Comparison of ENCODE assay signal across 8 cellular contexts in the genomic region with DNA sequence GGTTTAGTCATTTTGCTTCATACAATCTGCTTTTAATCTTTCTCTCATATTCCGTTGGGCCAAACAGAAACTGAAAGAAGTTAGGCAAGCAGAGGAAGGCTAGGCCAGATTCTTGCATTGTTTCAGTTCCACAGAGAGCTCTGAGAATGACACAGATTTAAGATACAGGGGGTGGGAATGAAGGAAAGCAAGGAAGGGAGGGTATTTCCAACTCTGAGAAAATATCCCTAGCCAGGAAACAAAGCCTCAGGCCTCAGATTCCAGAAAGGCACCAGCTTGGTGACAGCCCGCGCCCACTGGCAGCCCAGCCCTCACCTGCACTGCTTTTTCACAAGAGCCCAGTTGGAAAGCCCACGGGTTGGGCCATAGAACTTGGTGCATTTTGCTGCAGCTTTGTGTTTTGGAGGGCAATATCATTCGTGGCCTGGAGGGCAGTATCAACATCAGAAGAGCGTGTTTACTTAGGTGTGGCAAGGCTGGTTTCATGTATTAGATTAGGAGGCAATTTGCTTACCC.
DNase-seq lines count a peak whose midpoint lies in the region; ATAC-seq, FAIRE-seq and TF ChIP-seq lines count a peak whose summit lies in the region.

No MANE protein-coding gene starts in this region.

- H3K4me1 Mint-ChIP-seq in CD4-positive, alpha-beta memory T cell: peaks cover 31 to 56% (median 40%) of the 10 kb centered on the region in 4 donors
- peaks cover 11% of the 10 kb centered on the region for H3K4me1 Mint-ChIP-seq in memory B cell

- H4K20me1 ChIP-seq in GM12878 (ENCODE audit: control insufficient read depth, insufficient read depth): no peaks in the 10 kb centered on the region

- TF ChIP-seq RAD21 in GM12878 (IDR thresholded peaks at IDR 0.05; ENCODE audit: insufficient read depth, low read depth, low read length): peak; percentile 24; the same call in 1 of the 2 replicates

- peak overlapping the region; percentile 76 to 93 (median 85) for H3K4me3 Mint-ChIP-seq in CD4-positive, alpha-beta memory T cell
- H3K4me3 Mint-ChIP-seq in memory B cell: peak overlapping the region; percentile 52

- H3K27me3 Mint-ChIP-seq in CD4-positive, alpha-beta memory T cell: no peaks in the 10 kb centered on the region
- peaks cover 5% of the 10 kb centered on the region for H3K27me3 Mint-ChIP-seq in memory B cell

- peak overlapping the region; percentile 16 to 52 for H3K4me3 ChIP-seq in CD4-positive, alpha-beta memory T cell (ENCODE audit: low read length in 2 of 2)
- peak overlapping the region; percentile 29 for H3K4me3 ChIP-seq in GM12878

- peak in 1 of 2 experiments; percentile 79; a peak in 2 of 4 replicates for TF ChIP-seq EP300 in GM12878 (IDR thresholded peaks at IDR 0.05; ENCODE audit: borderline replicate concordance in 1 of 2, control insufficient read depth in 1 of 2, low read depth in 2 of 2, low read length in 2 of 2)

- peak in 4 of 5 donors; percentile 26 to 34 (median 32) for DNase-seq in CD4-positive, alpha-beta memory T cell
- DNase-seq in GM12878 (ENCODE audit: low read depth, low spot score) (peak; percentile 70), memory B cell (ENCODE audit: low spot score in 2 of 2) (peak; percentile 11 to 16), NCI-H82 (lab: John Stamatoyannopoulos, UW) (no peak), D721Med (ENCODE audit: insufficient read length, low spot score) (no peak), 8988T (no peak)

- H3K27ac Mint-ChIP-seq in CD4-positive, alpha-beta memory T cell: peak overlapping the region; percentile 59 to 95 (median 91)
- H3K27ac Mint-ChIP-seq in memory B cell: peak overlapping the region; percentile 75

- CTCF ChIA-PET in CD4-positive, alpha-beta memory T cell (lab: Charles Lee; ENCODE audit: partially characterized antibody): no interaction called here
- CTCF ChIA-PET in GM12878 (lab: Yijun Ruan, JAX): interaction anchor here (1.5 kb wide), 1 partner anchor 62 kb away, joined by 4 read pairs; no protein-coding TSS in a partner anchor

- H3K4me2 ChIP-seq in GM12878 (ENCODE audit: control insufficient read depth, insufficient read depth): peak overlapping the region; percentile 98

- H3K27ac ChIP-seq in CD4-positive, alpha-beta memory T cell (ENCODE audit: low read depth, low read length): peak overlapping the region; percentile 34
- peak overlapping the region; percentile 86 for H3K27ac ChIP-seq in GM12878 (ENCODE audit: control insufficient read depth, insufficient read depth)

- no peaks in the 10 kb centered on the region for H3K36me3 ChIP-seq in CD4-positive, alpha-beta memory T cell (ENCODE audit: insufficient read depth, low read length)
- H3K36me3 ChIP-seq in GM12878 (ENCODE audit: control insufficient read depth in 2 of 2, insufficient read depth in 2 of 2, low read length in 1 of 2): no peaks in the 10 kb centered on the region

- FAIRE-seq in GM12878 (lab: Jason Lieb, UNC): peak; percentile 89
- no peak for FAIRE-seq in D721Med (lab: Jason Lieb, UNC)

- intact Hi-C loops in CD4-positive, alpha-beta memory T cell (cut with micrococcal nuclease): loop anchor here (2.0 kb wide), 1 partner anchor 64 kb away; a partner anchor contains a TSS
- intact Hi-C loops in GM12878 (cut with micrococcal nuclease; ENCODE audit: unreplicated experiment): loop anchor here (5.0 kb wide), 3 partner anchors 180 to 675 kb away; no protein-coding TSS in a partner anchor

- SMC1A ChIA-PET in GM12878 (lab: Charles Lee; ENCODE audit: uncharacterized antibody, unreplicated experiment): interaction anchor here (0.6 to 3.5 kb wide), 10 partner anchors 9 to 670 kb away, joined by 3 to 11 read pairs (median 3); a partner anchor contains a TSS

- no peaks in the 10 kb centered on the region for H3K9me3 ChIP-seq in CD4-positive, alpha-beta memory T cell (ENCODE audit: control insufficient read depth in 1 of 2, low read length in 2 of 2)
- H3K9me3 ChIP-seq in GM12878 (replicated peaks; ENCODE audit: control insufficient read depth, insufficient read depth, low read length): no peaks in the 10 kb centered on the region; the same call in 2 of the 3 replicates

- peaks cover 48% of the 10 kb centered on the region for H3K4me1 ChIP-seq in CD4-positive, alpha-beta memory T cell (ENCODE audit: insufficient read depth, low read length)
- peaks cover 35% of the 10 kb centered on the region for H3K4me1 ChIP-seq in GM12878 (ENCODE audit: control insufficient read depth, insufficient read depth, low read length)

- H3K9me3 Mint-ChIP-seq in CD4-positive, alpha-beta memory T cell: no peaks in the 10 kb centered on the region
- H3K9me3 Mint-ChIP-seq in memory B cell: no peaks in the 10 kb centered on the region

- peak; percentile 70 for ATAC-seq in GM19351 (IDR thresholded peaks at IDR 0.05; ENCODE audit: unreplicated experiment)
- peak; percentile 46 for ATAC-seq in HG03442 (IDR thresholded peaks at IDR 0.05; ENCODE audit: unreplicated experiment)
- peak; percentile 74 for ATAC-seq in GM12878
- ATAC-seq in memory B cell (ENCODE audit: low read depth): peak; percentile 78

- WGBS in GM12878 (ENCODE audit: insufficient coverage, insufficient replicate concordance, low lambda C conversion rate, missing lambda C conversion rate): 34% methylated on average over 6 of the region's 6 CpGs

- H3K36me3 Mint-ChIP-seq in CD4-positive, alpha-beta memory T cell: no peaks in the 10 kb centered on the region
- no peaks in the 10 kb centered on the region for H3K36me3 Mint-ChIP-seq in memory B cell

- peak overlapping the region; percentile 52 for H3K9ac ChIP-seq in GM12878 (ENCODE audit: control insufficient read depth, insufficient read depth, low read length)

- no peak for TF ChIP-seq POLR2A in GM12878 (IDR thresholded peaks at IDR 0.05; ENCODE audit: low read depth, low read length)

- no TSS peak for BruUV-seq in GM12878 (replicated peaks; lab: Mats Ljungman, UMichigan)

- in situ Hi-C loops in GM12878 (cut with MboI): no loop called here

- POLR2A ChIA-PET in CD4-positive, alpha-beta memory T cell (lab: Charles Lee; ENCODE audit: partially characterized antibody): no interaction called here
- POLR2A ChIA-PET in GM12878 (lab: Charles Lee): interaction anchor here (0.5 kb wide), 2 partner anchors 14 to 16 kb away, joined by 3 to 5 read pairs; no protein-coding TSS in a partner anchor

- TF ChIP-seq CTCF in GM12878 (IDR thresholded peaks at IDR 0.05 in 2 of 3, conservative IDR thresholded peaks at IDR 0.05 in 1 of 3; ENCODE audit: control insufficient read depth in 2 of 3, extremely low read depth in 1 of 3, insufficient read depth in 1 of 3, low read depth in 3 of 3, low read length in 3 of 3): no peak
- no peak for TF ChIP-seq CTCF in D721Med (IDR thresholded peaks at IDR 0.05; ENCODE audit: insufficient read depth, missing control alignments)

- RAD21 ChIA-PET in GM12878 (lab: Charles Lee; ENCODE audit: unreplicated experiment): interaction anchor here (0.5 to 3.0 kb wide), 4 partner anchors 55 to 630 kb away, joined by 3 to 9 read pairs (median 6); a partner anchor contains a TSS

- H3K27me3 ChIP-seq in CD4-positive, alpha-beta memory T cell (ENCODE audit: insufficient read depth, low read length): no peaks in the 10 kb centered on the region
- H3K27me3 ChIP-seq in GM12878 (replicated peaks in 1 of 2; ENCODE audit: control insufficient read depth in 2 of 2, insufficient read depth in 2 of 2, low read length in 1 of 2): no peaks in the 10 kb centered on the region

- H3K79me2 ChIP-seq in GM12878 (ENCODE audit: control insufficient read depth, insufficient read depth, low read length): no peaks in the 10 kb centered on the region

- peak overlapping the region; percentile 52 for H2AFZ ChIP-seq in GM12878 (ENCODE audit: control insufficient read depth, low read depth, low read length)

TF ChIP-seq in GM12878, 131 proteins besides CTCF, POLR2A, EP300 and RAD21 (continues in another document):
- TF ChIP-seq EZH2 (IDR thresholded peaks at IDR 0.05; ENCODE audit: borderline replicate concordance, control insufficient read depth, low read depth, low read length) (no peak), MXI1 (IDR thresholded peaks at IDR 0.05; ENCODE audit: low read depth, low read length) (0 out of 2 replicates have a peak, but pooled peaks have one; percentile 26), IKZF2 (IDR thresholded peaks at IDR 0.05) (peak; percentile 87 to 90), NFXL1 (IDR thresholded peaks at IDR 0.05; ENCODE audit: borderline replicate concordance) (no peak), SMAD5 (IDR thresholded peaks at IDR 0.05; ENCODE audit: low read depth) (no peak), TBL1XR1 (IDR thresholded peaks at IDR 0.05; ENCODE audit: low read depth, low read length) (no peak), JUNB (IDR thresholded peaks at IDR 0.05) (peak; percentile 77; the same call in 1 of the 2 replicates), EGR1 (IDR thresholded peaks at IDR 0.05; ENCODE audit: borderline replicate concordance in 1 of 2, low read depth in 2 of 2, low read length in 2 of 2) (no peak), NRF1 (conservative IDR thresholded peaks at IDR 0.05; ENCODE audit: low read depth, low read length) (no peak), CEBPB (IDR thresholded peaks at IDR 0.05; ENCODE audit: borderline replicate concordance in 1 of 2, low read depth in 2 of 2, low read length in 2 of 2) (no peak), RELA (IDR thresholded peaks at IDR 0.05; ENCODE audit: borderline replicate concordance, partially characterized antibody) (no peak), CREB1 (IDR thresholded peaks at IDR 0.05; ENCODE audit: low read depth) (no peak), STAT3 (IDR thresholded peaks at IDR 0.05; ENCODE audit: low read depth, low read length) (no peak)
- TF ChIP-seq, protein P1, sequence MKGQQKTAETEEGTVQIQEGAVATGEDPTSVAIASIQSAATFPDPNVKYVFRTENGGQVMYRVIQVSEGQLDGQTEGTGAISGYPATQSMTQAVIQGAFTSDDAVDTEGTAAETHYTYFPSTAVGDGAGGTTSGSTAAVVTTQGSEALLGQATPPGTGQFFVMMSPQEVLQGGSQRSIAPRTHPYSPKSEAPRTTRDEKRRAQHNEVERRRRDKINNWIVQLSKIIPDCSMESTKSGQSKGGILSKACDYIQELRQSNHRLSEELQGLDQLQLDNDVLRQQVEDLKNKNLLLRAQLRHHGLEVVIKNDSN (IDR thresholded peaks at IDR 0.05; ENCODE audit: borderline replicate concordance, extremely low read length, insufficient read depth, low read depth, low read length): no peak

Comparison
In these comparisons a context has a peak if more than half of its experiments do, and no peak if none do; other contexts are left out.
1. DNase-seq: peak in CD4-positive, alpha-beta memory T cell (4 of 5), GM12878 (single experiment) and memory B cell (2 of 2); none in NCI-H82 (single experiment), D721Med (single experiment) and 8988T (single experiment).
2. Peak in every context shown above with its lines, with median percentiles within 50 percentile points of each other: ATAC-seq.